In the genomic region with DNA sequence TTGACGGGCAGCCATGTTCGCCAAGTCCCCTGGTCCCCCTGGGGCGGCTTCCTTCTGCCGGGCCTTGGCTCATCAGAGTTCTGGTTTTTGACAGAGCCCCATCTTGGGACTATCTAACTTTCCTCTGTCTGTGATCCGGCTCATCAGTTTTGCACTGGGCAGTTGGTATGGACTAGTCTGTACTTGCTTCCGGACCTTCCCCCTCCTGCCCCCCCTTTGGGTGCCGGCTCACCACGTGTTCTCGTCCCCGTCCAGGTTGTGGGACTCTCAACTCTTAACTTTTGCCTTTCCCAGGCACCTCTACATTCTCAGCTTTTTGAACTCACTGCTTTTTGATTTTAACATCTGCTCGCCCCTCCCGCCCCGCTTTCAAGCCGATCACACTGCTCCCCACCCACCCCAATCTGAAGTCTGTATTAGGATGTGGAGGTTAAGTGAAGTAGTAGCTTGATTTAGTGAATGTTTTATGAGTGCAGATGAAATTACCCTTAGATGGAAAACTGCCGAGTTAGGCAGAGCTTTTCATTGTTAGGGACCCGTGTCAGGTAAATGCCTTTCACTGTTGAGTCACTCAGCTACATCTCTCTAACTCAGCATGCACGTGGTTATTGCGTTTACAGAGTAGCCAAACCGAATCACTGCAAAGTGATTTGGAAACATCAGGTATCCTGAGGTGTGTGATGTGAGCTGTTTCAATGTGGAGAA, we compare ENCODE assay signal across 8 cellular contexts. TPM values are rescaled to one million over a fixed set of nuclear protein-coding genes. Genes with fewer than 3 reads are reported as not detected.
DNase-seq lines count a peak whose midpoint lies in the region; ATAC-seq, FAIRE-seq and TF ChIP-seq lines count a peak whose summit lies in the region.

No MANE protein-coding gene starts in this region.

- no peak overlapping the region for H2BK15ac ChIP-seq in neuronal stem cell (ENCODE audit: low read length)

- H3K4me3 ChIP-seq in OCI-LY7 (ENCODE audit: low read depth, low read length, poor library complexity, severe bottlenecking) (peak overlapping the region; percentile 99), neuronal stem cell (ENCODE audit: low read length in 2 of 2) (peak overlapping the region; percentile 98 to 100)

- peaks cover 59% of the 10 kb centered on the region for H3K79me2 ChIP-seq in OCI-LY7 (ENCODE audit: insufficient read depth, low read depth, low read length)

- FAIRE-seq in GM18507 (lab: Jason Lieb, UNC): peak; percentile 73

- intact Hi-C loops in OCI-LY7 (cut with micrococcal nuclease; ENCODE audit: unreplicated experiment): loop anchor here (5.0 kb wide), 1 partner anchor 143 kb away; the partner anchor contains the start of gene PPP1CB

- peak overlapping the region; percentile 82 for H2BK5ac ChIP-seq in neuronal stem cell (ENCODE audit: low read length)

- H4K91ac ChIP-seq in neuronal stem cell (ENCODE audit: low read depth, low read length, poor library complexity): peak overlapping the region; percentile 72

- peak overlapping the region; percentile 99 for H3K9ac ChIP-seq in neuronal stem cell (ENCODE audit: low read depth, low read length, poor library complexity)

- peaks cover 52% of the 10 kb centered on the region for H4K20me1 ChIP-seq in OCI-LY7 (ENCODE audit: insufficient read depth, low read length)

- DNase-seq in GM18507 (ENCODE audit: extremely low spot score, insufficient read length, low read depth) (peak; percentile 0), OCI-LY7 (ENCODE audit: low spot score) (peak; percentile 66), activated gamma-delta T cell (lab: John Stamatoyannopoulos, UW) (peak; percentile 13), germinal center (ENCODE audit: low spot score) (peak; percentile 47), neuronal stem cell (ENCODE audit: low spot score) (no peak), ureter (ENCODE audit: low spot score) (peak; percentile 58)

- H2BK120ac ChIP-seq in neuronal stem cell (ENCODE audit: low read depth, low read length): peak overlapping the region; percentile 81

- peak overlapping the region; percentile 95 for H3K18ac ChIP-seq in neuronal stem cell (ENCODE audit: low read length)

- peaks cover 2% of the 10 kb centered on the region for H3K79me1 ChIP-seq in neuronal stem cell (ENCODE audit: low read depth, low read length)

- H2BK12ac ChIP-seq in neuronal stem cell (ENCODE audit: low read length): no peak overlapping the region

- no peak overlapping the region for H2AK5ac ChIP-seq in neuronal stem cell (ENCODE audit: low read depth, low read length)

- H3K36me3 ChIP-seq in OCI-LY7 (ENCODE audit: insufficient read depth, low read length) (peaks cover 56% of the 10 kb centered on the region), neuronal stem cell (replicated peaks in 1 of 2; ENCODE audit: control insufficient read depth in 2 of 2, insufficient read depth in 2 of 2, low read length in 2 of 2) (peaks cover 0 to 19% of the 10 kb centered on the region in 2 donors)

- H3K4me1 ChIP-seq in OCI-LY7 (ENCODE audit: insufficient read depth, low read length, poor library complexity, severe bottlenecking): peaks cover 40% of the 10 kb centered on the region
- peaks cover 0 to 5% of the 10 kb centered on the region in 2 donors for H3K4me1 ChIP-seq in neuronal stem cell (ENCODE audit: control insufficient read depth in 2 of 2, insufficient read depth in 1 of 2, low read depth in 1 of 2, low read length in 2 of 2)

- H3K27me3 ChIP-seq in neuronal stem cell (ENCODE audit: control insufficient read depth in 3 of 3, insufficient read depth in 3 of 3, low read depth in 1 of 3, low read length in 3 of 3): no peaks in the 10 kb centered on the region

- TF ChIP-seq CTCF in OCI-LY7 (conservative IDR thresholded peaks at IDR 0.05; ENCODE audit: low read length): no peak

- peak overlapping the region; percentile 92 for H4K8ac ChIP-seq in neuronal stem cell (ENCODE audit: low read depth, low read length)

- H3K9me2 ChIP-seq in OCI-LY7 (ENCODE audit: insufficient read depth, low read length): no peaks in the 10 kb centered on the region

- POLR2A ChIA-PET in OCI-LY7 (lab: Charles Lee): interaction anchor here (0.8 to 1.8 kb wide), 6 partner anchors 10 to 471 kb away, joined by 3 to 12 read pairs (median 6); partner anchors contain the start of gene TRMT61B

- peak overlapping the region; percentile 98 for H3K23ac ChIP-seq in neuronal stem cell (ENCODE audit: low read depth, low read length, poor library complexity)

- BruUV-seq in OCI-LY7 (replicated peaks; lab: Mats Ljungman, UMichigan): no TSS peak

- H3K4ac ChIP-seq in neuronal stem cell (ENCODE audit: low read length): no peak overlapping the region

- peak overlapping the region; percentile 59; the same call in 1 of the 2 replicates for H2AFZ ChIP-seq in OCI-LY7 (ENCODE audit: low read length)
- H2AFZ ChIP-seq in neuronal stem cell (ENCODE audit: low read length): peak overlapping the region; percentile 86

- H3K27ac ChIP-seq in OCI-LY7 (ENCODE audit: low read depth, low read length, poor library complexity, severe bottlenecking) (peak overlapping the region; percentile 61), neuronal stem cell (replicated peaks; ENCODE audit: low read length) (no peak overlapping the region)

- no peak overlapping the region for H3K14ac ChIP-seq in neuronal stem cell (ENCODE audit: low read length)

- H3K4me2 ChIP-seq in OCI-LY7 (ENCODE audit: low read length) (peak overlapping the region; percentile 91), neuronal stem cell (ENCODE audit: insufficient read depth, low read length, poor library complexity, severe bottlenecking) (peak overlapping the region; percentile 79)

- H3K9me3 ChIP-seq in OCI-LY7 (ENCODE audit: low read length) (peaks cover 6% of the 10 kb centered on the region; the same call in 1 of the 2 replicates), neuronal stem cell (replicated peaks in 1 of 2; ENCODE audit: control insufficient read depth in 2 of 2, insufficient read depth in 1 of 2, low read depth in 1 of 2, low read length in 2 of 2) (peaks cover 0 to 2% of the 10 kb centered on the region in 2 donors)

- CTCF ChIA-PET in OCI-LY7 (lab: Charles Lee; ENCODE audit: unreplicated experiment): no interaction called here

- ATAC-seq in HG02938 (IDR thresholded peaks at IDR 0.05; ENCODE audit: unreplicated experiment): peak; percentile 30
- ATAC-seq in GM21360 (IDR thresholded peaks at IDR 0.05; ENCODE audit: unreplicated experiment): no peak

- WGBS in neuronal stem cell (ENCODE audit: extremely low coverage in 2 of 2, insufficient read length in 2 of 2, insufficient replicate concordance in 1 of 2), 2 donors: no CpG with 5 or more reads among the region's 19 CpGs

RNA-seq across cellular contexts. Expression of gene WDR43, which starts 0.9 kb away (rescaled TPM):
- total RNA-seq in OCI-LY7 (2014; rRNA removed; shearing (Covaris generic)): 78.8 and 107 TPM in 2 replicates
- total RNA-seq in OCI-LY7 (2022): 94.0 and 111 TPM in 2 replicates
- polyA plus RNA-seq in neuronal stem cell (2013, experiment 1 of 2): 26.3 TPM
- 26.6 TPM for polyA plus RNA-seq in neuronal stem cell (2013, experiment 2 of 2)
- 92.4 TPM for total RNA-seq in ureter

RNA-seq across cellular contexts. Expression of gene TRMT61B, which starts 25.2 kb away (rescaled TPM):
- total RNA-seq in OCI-LY7 (2014; rRNA removed; shearing (Covaris generic)): 18.3 and 22.7 TPM in 2 replicates
- total RNA-seq in OCI-LY7 (2022) (17.8 and 20.3 TPM in 2 replicates), ureter (22.8 TPM)
- 21.0 TPM for polyA plus RNA-seq in neuronal stem cell (2013, experiment 1 of 2)
- 22.0 TPM for polyA plus RNA-seq in neuronal stem cell (2013, experiment 2 of 2)
